In genomic region chr6:25025919-25026301, GRCh38 we compare ENCODE assay signal across 15 cellular contexts.
DNase-seq lines count a peak whose midpoint lies in the region; ATAC-seq and TF ChIP-seq lines count a peak whose summit lies in the region.
"Had no signal": no experiment of that assay in that cellular context is flagged by ENCODE, and none has a peak within 500 bp of the region (broad histone marks: within the 10 kb centered on the region; RNA-seq: fewer than 3 reads in every experiment).

No MANE protein-coding gene starts in this region.

- H3K4me3 Mint-ChIP-seq in WTC11, result no peak overlapping the region
- H3K4me3 Mint-ChIP-seq in immature natural killer cell, result peak overlapping the region in 1 of 5 donors; percentile 2

- H3K27ac Mint-ChIP-seq in WTC11 (peak overlapping the region; percentile 79), immature natural killer cell (peak overlapping the region; percentile 26 to 84 (median 49))

- H3K4me1 Mint-ChIP-seq in WTC11 (peaks cover 30% of the 10 kb centered on the region), immature natural killer cell (peaks cover 33 to 36% of the 10 kb centered on the region in 2 donors)

- peak overlapping the region; percentile 45 to 95 (median 83); a peak in 20 of 22 replicates for H3K4me2 ChIP-seq in BLaER1 treated with 17β-estradiol and CSF1 and Interleukin-3, amounts not matched to agents 10 nM and 100 nM
- H3K4me2 ChIP-seq in DND-41 (ENCODE audit: insufficient read depth, low read length), result no peak overlapping the region

- H3K9ac ChIP-seq in BLaER1 treated with 17β-estradiol and CSF1 and Interleukin-3, amounts not matched to agents 10 nM and 100 nM, result peak overlapping the region in 5 of 11 experiments; percentile 1 to 32 (median 18); a peak in 3 of 22 replicates
- H3K9ac ChIP-seq in DND-41 (ENCODE audit: low read depth, low read length), result no peak overlapping the region
- H3K9ac ChIP-seq: parathyroid adenoma had no signal

- H3K36me3 ChIP-seq in BLaER1 treated with 17β-estradiol and CSF1 and Interleukin-3, amounts not matched to agents 10 nM and 100 nM, result peaks cover 0 to 13% (median 9%) of the 10 kb centered on the region in 11 experiments; a peak in 8 of 22 replicates
- H3K36me3 ChIP-seq in DND-41 (ENCODE audit: insufficient read depth, low read length) (peaks cover 15% of the 10 kb centered on the region), ascending aorta (no peaks in the 10 kb centered on the region)
- H3K36me3 ChIP-seq: suprapubic skin had no signal

- no peaks in the 10 kb centered on the region for H3K27me3 ChIP-seq in BLaER1 treated with 17β-estradiol and CSF1 and Interleukin-3, amounts not matched to agents 10 nM and 100 nM
- no peaks in the 10 kb centered on the region for H3K27me3 ChIP-seq in DND-41 (ENCODE audit: insufficient read depth, low read length, poor library complexity)
- no peaks in the 10 kb centered on the region for H3K27me3 ChIP-seq in ascending aorta
- H3K27me3 ChIP-seq: spleen, suprapubic skin had no signal

- H3K36me3 Mint-ChIP-seq in WTC11 (no peaks in the 10 kb centered on the region), immature natural killer cell (peaks cover 0 to 7% (median 5%) of the 10 kb centered on the region in 3 donors)

- H3K27me3 Mint-ChIP-seq in WTC11 (ENCODE audit: low read depth), result no peaks in the 10 kb centered on the region
- H3K27me3 Mint-ChIP-seq in immature natural killer cell (ENCODE audit: low read depth in 3 of 3), result peaks cover 0 to 2% (median 1%) of the 10 kb centered on the region in 3 donors

- ATAC-seq in DND-41 (ENCODE audit: insufficient read depth, low read depth) (no peak), WTC11 (no peak), GM21381 (IDR thresholded peaks at IDR 0.05; ENCODE audit: unreplicated experiment) (no peak), HG02885 (IDR thresholded peaks at IDR 0.05; ENCODE audit: poor library complexity, unreplicated experiment) (no peak)
- ATAC-seq: esophagus mucosa, Right ventricle myocardium inferior had no signal

- H3K4me3 ChIP-seq in BLaER1 treated with 17β-estradiol and CSF1 and Interleukin-3, amounts not matched to agents 10 nM and 100 nM, result no peak overlapping the region
- H3K4me3 ChIP-seq in DND-41 (ENCODE audit: low read depth in 1 of 2, low read length in 2 of 2) (no peak overlapping the region), ascending aorta (no peak overlapping the region)
- H3K4me3 ChIP-seq: spleen, suprapubic skin had no signal

- intact Hi-C loops in ascending aorta (cut with DNase I), result no loop called here

- H2AFZ ChIP-seq in DND-41 (ENCODE audit: low read depth, low read length), result no peak overlapping the region
- H2AFZ ChIP-seq: parathyroid adenoma had no signal

- POLR2A ChIA-PET in WTC11 (lab: Charles Lee), result interaction anchor here (0.7 kb wide), 2 partner anchors 32 to 304 kb away, joined by 3 to 7 read pairs; no protein-coding TSS in a partner anchor

- peaks cover 5 to 20% (median 12%) of the 10 kb centered on the region in 11 experiments; a peak in 19 of 22 replicates for H3K9me3 ChIP-seq in BLaER1 treated with 17β-estradiol and CSF1 and Interleukin-3, amounts not matched to agents 10 nM and 100 nM (replicated peaks in 1 of 11)
- H3K9me3 ChIP-seq in DND-41 (ENCODE audit: insufficient read depth, low read length, severe bottlenecking) (no peaks in the 10 kb centered on the region), ascending aorta (no peaks in the 10 kb centered on the region)
- H3K9me3 ChIP-seq: spleen, suprapubic skin had no signal

- DNase-seq in DND-41 (no peak), WTC11 (ENCODE audit: low spot score) (no peak), immature natural killer cell (no peak), ascending aorta (ENCODE audit: low spot score in 2 of 2) (no peak)
- DNase-seq: C1 segment of cervical spinal cord, cortex of kidney, NCI-H2081 treated with DMSO at 0.1 percent for 48 hours, spleen had no signal

- H3K79me2 ChIP-seq in DND-41 (ENCODE audit: insufficient read depth, low read length), result peaks cover 30% of the 10 kb centered on the region
- H3K79me2 ChIP-seq: parathyroid adenoma had no signal

- H3K4me1 ChIP-seq in BLaER1 treated with 17β-estradiol and CSF1 and Interleukin-3, amounts not matched to agents 10 nM and 100 nM, result peaks cover 35 to 58% (median 47%) of the 10 kb centered on the region in 10 experiments
- H3K4me1 ChIP-seq in DND-41 (ENCODE audit: insufficient read depth, low read length), result peaks cover 26% of the 10 kb centered on the region
- H3K4me1 ChIP-seq in ascending aorta, result no peaks in the 10 kb centered on the region
- H3K4me1 ChIP-seq: parathyroid adenoma, suprapubic skin had no signal

- H4K20me1 ChIP-seq in BLaER1 treated with 17β-estradiol and CSF1 and Interleukin-3, amounts not matched to agents 10 nM and 100 nM, result no peaks in the 10 kb centered on the region
- H4K20me1 ChIP-seq in DND-41 (ENCODE audit: insufficient read depth, low read length), result no peaks in the 10 kb centered on the region

- CTCF ChIA-PET in WTC11 (lab: Charles Lee), result interaction anchor here (0.7 to 4.1 kb wide), 8 partner anchors 9 to 229 kb away, joined by 3 to 47 read pairs (median 7); no protein-coding TSS in a partner anchor

- H3K27ac ChIP-seq in BLaER1 treated with 17β-estradiol and CSF1 and Interleukin-3, amounts not matched to agents 10 nM and 100 nM, result peak overlapping the region in 9 of 11 experiments; percentile 1 to 79 (median 55); a peak in 14 of 22 replicates
- H3K27ac ChIP-seq in DND-41 (ENCODE audit: low read length) (peak overlapping the region; percentile 18; the same call in 1 of the 2 replicates), ascending aorta (no peak overlapping the region)
- H3K27ac ChIP-seq: parathyroid adenoma, suprapubic skin had no signal

- H3K9me3 Mint-ChIP-seq in WTC11 (no peaks in the 10 kb centered on the region), immature natural killer cell (no peaks in the 10 kb centered on the region)

- no peak for TF ChIP-seq CTCF in DND-41 (IDR thresholded peaks at IDR 0.05; ENCODE audit: borderline replicate concordance, extremely low read depth, low read length, poor library complexity, severe bottlenecking)
- TF ChIP-seq CTCF in WTC11 (IDR thresholded peaks at IDR 0.05), result no peak
- no peak for TF ChIP-seq CTCF in ascending aorta (IDR thresholded peaks at IDR 0.05)

TF ChIP-seq in WTC11, 78 proteins besides CTCF, POLR2A, EP300 and RAD21 (continues in another document):
- TF ChIP-seq, protein P1, sequence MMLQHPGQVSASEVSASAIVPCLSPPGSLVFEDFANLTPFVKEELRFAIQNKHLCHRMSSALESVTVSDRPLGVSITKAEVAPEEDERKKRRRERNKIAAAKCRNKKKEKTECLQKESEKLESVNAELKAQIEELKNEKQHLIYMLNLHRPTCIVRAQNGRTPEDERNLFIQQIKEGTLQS (CRISPR knock-in tag; conservative IDR thresholded peaks at IDR 0.05), result no peak
- TF ChIP-seq, protein P2, sequence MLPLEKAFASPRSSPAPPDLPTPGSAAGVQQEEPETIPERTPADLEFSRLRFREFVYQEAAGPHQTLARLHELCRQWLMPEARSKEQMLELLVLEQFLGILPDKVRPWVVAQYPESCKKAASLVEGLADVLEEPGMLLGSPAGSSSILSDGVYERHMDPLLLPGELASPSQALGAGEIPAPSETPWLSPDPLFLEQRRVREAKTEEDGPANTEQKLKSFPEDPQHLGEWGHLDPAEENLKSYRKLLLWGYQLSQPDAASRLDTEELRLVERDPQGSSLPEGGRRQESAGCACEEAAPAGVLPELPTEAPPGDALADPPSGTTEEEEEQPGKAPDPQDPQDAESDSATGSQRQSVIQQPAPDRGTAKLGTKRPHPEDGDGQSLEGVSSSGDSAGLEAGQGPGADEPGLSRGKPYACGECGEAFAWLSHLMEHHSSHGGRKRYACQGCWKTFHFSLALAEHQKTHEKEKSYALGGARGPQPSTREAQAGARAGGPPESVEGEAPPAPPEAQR (CRISPR knock-in tag; IDR thresholded peaks at IDR 0.05), result no peak
- no peak for TF ChIP-seq NR2C2 (CRISPR knock-in tag; IDR thresholded peaks at IDR 0.05)
- TF ChIP-seq MYBL2 (CRISPR knock-in tag; IDR thresholded peaks at IDR 0.05), result no peak
- TF ChIP-seq PREB (CRISPR knock-in tag; IDR thresholded peaks at IDR 0.05; ENCODE audit: borderline replicate concordance), result no peak
- TF ChIP-seq ATF1 (CRISPR knock-in tag; IDR thresholded peaks at IDR 0.05), result no peak
- TF ChIP-seq ZNF416 (CRISPR knock-in tag; IDR thresholded peaks at IDR 0.05), result no peak
- no peak for TF ChIP-seq ZBTB21 (CRISPR knock-in tag; IDR thresholded peaks at IDR 0.05; ENCODE audit: borderline replicate concordance)
- no peak for TF ChIP-seq GRHL2 (CRISPR knock-in tag; IDR thresholded peaks at IDR 0.05; ENCODE audit: insufficient replicate concordance, severe bottlenecking)
- no peak for TF ChIP-seq ZNF219 (CRISPR knock-in tag; IDR thresholded peaks at IDR 0.05; ENCODE audit: borderline replicate concordance)

Comparison
In these comparisons a context has a peak if more than half of its experiments do, and no peak if none do; other contexts are left out.
1. H3K27ac ChIP-seq: peak in BLaER1 treated with 17β-estradiol and CSF1 and Interleukin-3, amounts not matched to agents 10 nM and 100 nM (9 of 11) and DND-41 (single experiment); none in ascending aorta (0 of 2).